ENCODE assay signal across 9 cellular contexts in genomic region chr18:45688113-45688512, GRCh38. TPM values are rescaled to one million over a fixed set of nuclear protein-coding genes. Genes with fewer than 3 reads are reported as not detected.
A peak's percentile ranks its signal among the peaks of the same experiment; 100 is the strongest.
DNase-seq lines count a peak whose midpoint lies in the region; FAIRE-seq and TF ChIP-seq lines count a peak whose summit lies in the region.
"Had no signal": no experiment of that assay in that cellular context is flagged by ENCODE, and none has a peak within 500 bp of the region (broad histone marks: within the 10 kb centered on the region; RNA-seq: fewer than 3 reads in every experiment).

No MANE protein-coding gene starts in this region.

- DNase-seq in GM12891 (ENCODE audit: insufficient read length, low spot score) (no peak), NB4 (ENCODE audit: low read depth) (peak; percentile 42), brain microvascular endothelial cell (peak; percentile 40), retina (peak; percentile 25), putamen (ENCODE audit: low spot score) (no peak), suprapubic skin (ENCODE audit: low spot score in 2 of 2) (no peak), adrenal gland (no peak)
- DNase-seq: SK-N-SH had no signal

- no peak for TF ChIP-seq CTCF in NB4 (IDR thresholded peaks at IDR 0.05; ENCODE audit: low read depth, low read length)
- TF ChIP-seq CTCF in brain microvascular endothelial cell (IDR thresholded peaks at IDR 0.05; ENCODE audit: low read depth, low read length, missing control alignments): no peak
- TF ChIP-seq CTCF in suprapubic skin (IDR thresholded peaks at IDR 0.05): no peak
- no peak for TF ChIP-seq CTCF in adrenal gland (IDR thresholded peaks at IDR 0.05)

- intact Hi-C loops in adrenal gland (cut with DNase I): loop anchor here in 1 of 2 donors (5.0 kb wide), 1 partner anchor 194 kb away; no protein-coding TSS in a partner anchor

- no peak for TF ChIP-seq EP300 in suprapubic skin (IDR thresholded peaks at IDR 0.05)

- H3K36me3 ChIP-seq in brain microvascular endothelial cell (replicated peaks) (no peaks in the 10 kb centered on the region), suprapubic skin (no peaks in the 10 kb centered on the region), adrenal gland (replicated peaks in 1 of 2) (no peaks in the 10 kb centered on the region)

- H3K9me3 ChIP-seq in suprapubic skin (no peaks in the 10 kb centered on the region), adrenal gland (replicated peaks in 1 of 3) (no peaks in the 10 kb centered on the region)
- H3K9me3 ChIP-seq: SK-N-SH had no signal

- TF ChIP-seq POLR2A in GM12891 (IDR thresholded peaks at IDR 0.05; ENCODE audit: low read depth, low read length) (no peak), NB4 (IDR thresholded peaks at IDR 0.05; ENCODE audit: extremely low read depth, insufficient read length) (no peak), suprapubic skin (IDR thresholded peaks at IDR 0.05) (no peak), adrenal gland (IDR thresholded peaks at IDR 0.05) (no peak)

- 80% methylated on average over 4 of the region's 4 CpGs for WGBS in suprapubic skin
- 69 to 89% (median 77%) methylated on average over 4 of the region's 4 CpGs for WGBS in adrenal gland, 4 donors

- H3K27me3 ChIP-seq in brain microvascular endothelial cell (replicated peaks) (no peaks in the 10 kb centered on the region), suprapubic skin (no peaks in the 10 kb centered on the region), adrenal gland (no peaks in the 10 kb centered on the region)

- H3K4me1 ChIP-seq in suprapubic skin: no peaks in the 10 kb centered on the region
- no peaks in the 10 kb centered on the region for H3K4me1 ChIP-seq in adrenal gland (replicated peaks in 1 of 2)

- H3K27ac ChIP-seq in brain microvascular endothelial cell (no peak overlapping the region), suprapubic skin (no peak overlapping the region), adrenal gland (no peak overlapping the region)

- in situ Hi-C loops in brain microvascular endothelial cell (cut with HindIII; ENCODE audit: low pct_ligation_motif_present, low sequenced_read_pairs): no loop called here

- H3K4me3 ChIP-seq in NB4 (ENCODE audit: low read depth, low read length) (peak overlapping the region; percentile 40), brain microvascular endothelial cell (ENCODE audit: low read depth, low read length) (no peak overlapping the region), suprapubic skin (no peak overlapping the region), adrenal gland (no peak overlapping the region)

- peak; percentile 33 for FAIRE-seq in GM12891 (lab: Jason Lieb, UNC)

TF ChIP-seq in GM12891, 5 proteins besides CTCF, POLR2A, EP300 and RAD21:
- TF ChIP-seq SPI1 (IDR thresholded peaks at IDR 0.05; ENCODE audit: low read depth, low read length): no peak
- TF ChIP-seq POLR2AphosphoS5 (IDR thresholded peaks at IDR 0.05; ENCODE audit: low read depth, low read length): no peak
- TF ChIP-seq TAF1 (IDR thresholded peaks at IDR 0.05; ENCODE audit: low read depth, low read length): no peak
- no peak for TF ChIP-seq PAX5 (IDR thresholded peaks at IDR 0.05; ENCODE audit: insufficient read depth, low read length, severe bottlenecking)
- TF ChIP-seq POU2F2 (IDR thresholded peaks at IDR 0.05; ENCODE audit: low read depth, low read length): no peak
TF ChIP-seq in GM12891: peak in this region for 0.

RNA-seq across cellular contexts. Expression of gene SLC14A1, which starts 35.9 kb away (rescaled TPM):
- polyA plus RNA-seq in GM12891 (2012; ENCODE audit: low read depth, missing spikeins): 0.30 TPM
- 10 to 100 TPM in 2 of 4 donors, 1 to 10 TPM in 2; 3.0 to 16.0 (median 10.1) TPM for total RNA-seq in suprapubic skin
- 1 to 10 TPM in 6 of 8 donors, under 1 TPM in 2; 0.57 to 8.8 (median 2.0) TPM for total RNA-seq in adrenal gland
- polyA plus RNA-seq in adrenal gland: 1 to 10 TPM; 1.3 to 3.6 (median 3.5) TPM
- total RNA-seq: epithelial cell of proximal tubule had no signal

Comparison
In these comparisons a context has a peak if more than half of its experiments do, and no peak if none do; other contexts are left out.
1. DNase-seq: peak in NB4 (single experiment), brain microvascular endothelial cell (single experiment) and retina (single experiment); none in GM12891 (single experiment), putamen (single experiment), suprapubic skin (0 of 2) and adrenal gland (0 of 7).